Comparison of ENCODE assay signal across 24 cellular contexts in genomic region chr5:126056362-126056761, GRCh38.
"Had no signal": no experiment of that assay in that cellular context is flagged by ENCODE, and none has a peak within 500 bp of the region (broad histone marks: within the 10 kb centered on the region; RNA-seq: fewer than 3 reads in every experiment).

No MANE protein-coding gene starts in this region.

- H3K4me1 ChIP-seq: colonic mucosa, psoas muscle, right atrium auricular region, upper lobe of left lung had no signal

- H3K27me3 Mint-ChIP-seq: activated naive CD8-positive, alpha-beta T cell treated with anti-CD3 and anti-CD28 coated beads, Interleukin-2, amount 10 ng/mL, durations not matched to agents 7 days and 5 days; naive thymus-derived CD4-positive, alpha-beta T cell had no signal

- ATAC-seq: activated T-cell treated with anti-CD3 and anti-CD28 coated beads, Interleukin-2, amount 50 U/mL, for 72 hours; left lobe of liver; naive thymus-derived CD4-positive, alpha-beta T cell; psoas muscle had no signal

- H3K36me3 ChIP-seq: colonic mucosa, neutrophil, ovary, right atrium auricular region, thoracic aorta, upper lobe of left lung had no signal

- H3K27me3 ChIP-seq: colonic mucosa, neutrophil, ovary, right atrium auricular region, upper lobe of left lung had no signal

- H3K36me3 Mint-ChIP-seq: activated naive CD8-positive, alpha-beta T cell treated with anti-CD3 and anti-CD28 coated beads, Interleukin-2, amount 10 ng/mL, durations not matched to agents 7 days and 5 days; naive thymus-derived CD4-positive, alpha-beta T cell had no signal

- H3K27ac ChIP-seq: colonic mucosa, neutrophil, ovary, psoas muscle, right atrium auricular region, thoracic aorta, upper lobe of left lung had no signal

- H3K4me1 Mint-ChIP-seq: activated naive CD8-positive, alpha-beta T cell treated with anti-CD3 and anti-CD28 coated beads, Interleukin-2, amount 10 ng/mL, durations not matched to agents 7 days and 5 days; naive thymus-derived CD4-positive, alpha-beta T cell had no signal

- H3K4me3 Mint-ChIP-seq: activated naive CD4-positive, alpha-beta T cell treated with anti-CD3 and anti-CD28 coated beads for 36 hours; activated naive CD8-positive, alpha-beta T cell treated with anti-CD3 and anti-CD28 coated beads, Interleukin-2, amount 10 ng/mL, durations not matched to agents 7 days and 5 days; activated T-cell treated with anti-CD3 and anti-CD28 coated beads, Interleukin-2, amount 50 U/mL, for 72 hours; naive thymus-derived CD4-positive, alpha-beta T cell; T-helper 1 cell treated with Interleukin-12 subunit alpha and Interleukin-12 subunit beta and Interleukin-4 antibody, amounts not matched to agents 30 μg/mL and 1 μg/mL, for 36 hours had no signal

- DNase-seq: activated CD4-positive, alpha-beta T cell treated with anti-CD3 and anti-CD28 coated beads for 4 hours; activated CD4-positive, alpha-beta T cell treated with anti-CD3 and anti-CD28 coated beads, Interleukin-2, amount 50 U/mL, for 48 hours; activated CD4-positive, CD25-positive, alpha-beta regulatory T cell; activated effector memory CD4-positive, alpha-beta T cell treated with Interleukin-2 at 50 U/mL for 16 hours; activated naive CD4-positive, alpha-beta T cell treated with anti-CD3 and anti-CD28 coated beads for 36 hours; activated naive CD8-positive, alpha-beta T cell treated with anti-CD3 and anti-CD28 coated beads, Interleukin-2, amount 10 ng/mL, durations not matched to agents 7 days and 5 days; activated T-cell treated with anti-CD3 and anti-CD28 coated beads, Interleukin-2, amount 50 U/mL, for 72 hours; amniotic stem cell; colonic mucosa; head of caudate nucleus; kidney; naive thymus-derived CD4-positive, alpha-beta T cell; ovary; psoas muscle; stimulated activated CD4-positive, alpha-beta T cell treated with anti-CD3 and anti-CD28 coated beads, Interleukin-4, amount 100 ng/mL, for 24 hours; stimulated activated naive CD4-positive, alpha-beta T cell treated with Interleukin-2 at 50 U/mL for 16 hours; T1000; upper lobe of left lung had no signal

- H3K27ac Mint-ChIP-seq: activated naive CD4-positive, alpha-beta T cell treated with anti-CD3 and anti-CD28 coated beads for 36 hours; activated naive CD8-positive, alpha-beta T cell treated with anti-CD3 and anti-CD28 coated beads, Interleukin-2, amount 10 ng/mL, durations not matched to agents 7 days and 5 days; activated T-cell treated with anti-CD3 and anti-CD28 coated beads, Interleukin-2, amount 50 U/mL, for 72 hours; naive thymus-derived CD4-positive, alpha-beta T cell; T-helper 1 cell treated with Interleukin-12 subunit alpha and Interleukin-12 subunit beta and Interleukin-4 antibody, amounts not matched to agents 30 μg/mL and 1 μg/mL, for 36 hours had no signal

- H3K4me3 ChIP-seq: colonic mucosa, lung, ovary, psoas muscle, right atrium auricular region, thoracic aorta, upper lobe of left lung had no signal
